In the genomic region with DNA sequence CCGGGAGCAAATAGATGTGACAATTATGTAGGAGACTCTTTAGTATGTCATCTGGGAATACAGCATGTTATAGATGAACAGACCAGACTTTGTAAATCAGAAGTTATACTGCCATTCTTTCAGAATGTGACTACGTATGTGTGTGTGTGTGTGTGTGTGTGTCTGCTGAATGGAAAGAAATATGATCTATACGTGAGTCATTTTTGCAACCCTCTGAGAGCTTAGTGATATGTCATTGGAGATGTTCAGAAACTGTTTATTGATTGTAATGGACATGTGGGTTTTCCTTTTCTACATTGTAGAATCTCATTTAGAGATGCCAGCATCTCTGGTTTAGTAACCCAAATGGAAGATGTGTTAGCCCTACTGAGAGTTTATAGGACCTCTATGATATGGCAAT, we compare ENCODE assay signal across 21 cellular contexts.
"Had no signal": no experiment of that assay in that cellular context is flagged by ENCODE, and none has a peak within 500 bp of the region (broad histone marks: within the 10 kb centered on the region; RNA-seq: fewer than 3 reads in every experiment).

No MANE protein-coding gene starts in this region.

- H3K27ac ChIP-seq: body of pancreas, neural progenitor cell, spleen, testis, uterus had no signal

- H3K27me3 ChIP-seq: body of pancreas, neural progenitor cell, testis, uterus had no signal

- DNase-seq: activated CD4-positive, alpha-beta memory T cell treated with anti-CD3 and anti-CD28 coated beads for 36 hours; activated CD4-positive, alpha-beta T cell treated with anti-CD3 and anti-CD28 coated beads for 48 hours; activated effector memory CD4-positive, alpha-beta T cell treated with Interleukin-2 at 50 U/mL for 16 hours; activated naive CD4-positive, alpha-beta T cell treated with anti-CD3 and anti-CD28 coated beads for 36 hours; activated T-cell treated with anti-CD3 and anti-CD28 coated beads, Interleukin-2, amount 50 U/mL, for 72 hours; amygdala; body of pancreas; caudate nucleus; effector memory CD4-positive, alpha-beta T cell; hypothalamus; left cardiac atrium; naive B cell; spleen; stimulated activated CD4-positive, alpha-beta T cell treated with anti-CD3 and anti-CD28 coated beads, Interleukin-4, amount 100 ng/mL, for 1 hour; stimulated activated naive CD4-positive, alpha-beta T cell; T-helper 2 cell; testis; trophoblast cell; uterus had no signal

- ATAC-seq: activated T-cell treated with anti-CD3 and anti-CD28 coated beads, Interleukin-2, amount 50 U/mL, for 72 hours; body of pancreas; left cardiac atrium; sciatic nerve had no signal

- H3K4me3 ChIP-seq: body of pancreas, neural progenitor cell, spleen, testis, uterus had no signal

- H3K36me3 ChIP-seq: neural progenitor cell, spleen, uterus had no signal
